Comparison of ENCODE assay signal across 31 cellular contexts in genomic region chr7:22598318-22598717, GRCh38.
"Had no signal": no experiment of that assay in that cellular context is flagged by ENCODE, and none has a peak within 500 bp of the region (broad histone marks: within the 10 kb centered on the region; RNA-seq: fewer than 3 reads in every experiment).

No MANE protein-coding gene starts in this region.

- DNase-seq: activated CD4-positive, alpha-beta T cell treated with anti-CD3 and anti-CD28 coated beads for 48 hours; activated CD4-positive, alpha-beta T cell treated with anti-CD3 and anti-CD28 coated beads, Interleukin-2, amount 50 U/mL, for 48 hours; activated CD8-positive, alpha-beta memory T cell treated with anti-CD3 and anti-CD28 coated beads for 24 hours; activated effector memory CD4-positive, alpha-beta T cell treated with Interleukin-2 at 50 U/mL for 16 hours; activated naive CD4-positive, alpha-beta T cell treated with Interleukin-2 at 50 U/mL for 16 hours; anterior cingulate cortex; body of pancreas; cerebellar nuclear complex; colonic mucosa; dorsolateral prefrontal cortex; effector memory CD4-positive, alpha-beta T cell; heart right ventricle; left cardiac atrium; left ventricle myocardium superior; naive B cell; occipital lobe; spleen; stimulated activated naive CD4-positive, alpha-beta T cell; T-helper 17 cell; tibial artery; upper lobe of right lung; WERI-Rb-1 had no signal

- H3K36me3 Mint-ChIP-seq: mesothelial cell of epicardium, neural progenitor cell had no signal

- H3K4me3 Mint-ChIP-seq: activated naive CD8-positive, alpha-beta T cell; mesothelial cell of epicardium; naive B cell; neural progenitor cell; T-helper 17 cell had no signal

- H3K4me3 ChIP-seq: body of pancreas, cardiac muscle cell, colonic mucosa, dorsolateral prefrontal cortex, heart right ventricle, neural progenitor cell, right atrium auricular region, spleen, suprapubic skin, tibial artery, upper lobe of right lung had no signal

- H3K4me1 ChIP-seq: body of pancreas, colonic mucosa had no signal

- H3K36me3 ChIP-seq: cardiac muscle cell, colonic mucosa, heart right ventricle, neural progenitor cell, right atrium auricular region, spleen, suprapubic skin, tibial artery, upper lobe of right lung, WERI-Rb-1 had no signal

- H3K9me3 Mint-ChIP-seq: neural progenitor cell had no signal

- H3K27ac Mint-ChIP-seq: activated naive CD8-positive, alpha-beta T cell; mesothelial cell of epicardium; neural progenitor cell; T-helper 17 cell had no signal

- H3K9me3 ChIP-seq: body of pancreas, colonic mucosa, heart right ventricle, right atrium auricular region, spleen, suprapubic skin, tibial artery, upper lobe of right lung had no signal

- H3K27me3 ChIP-seq: body of pancreas, cardiac muscle cell, colonic mucosa, dorsolateral prefrontal cortex, heart right ventricle, neural progenitor cell, right atrium auricular region, spleen, suprapubic skin, tibial artery, upper lobe of right lung had no signal

- ATAC-seq: activated CD4-positive, CD25-positive, alpha-beta regulatory T cell treated with anti-CD3 and anti-CD28 coated beads, Interleukin-2, amount 50 U/mL, for 24 hours; body of pancreas; esophagus mucosa; heart right ventricle; left cardiac atrium; left ventricle myocardium superior; T-helper 17 cell; upper lobe of right lung had no signal

- H3K4me2 ChIP-seq: neural progenitor cell had no signal

- H3K9ac ChIP-seq: neural progenitor cell had no signal

- FAIRE-seq: islet of Langerhans had no signal

- H3K27ac ChIP-seq: body of pancreas, cardiac muscle cell, colonic mucosa, dorsolateral prefrontal cortex, heart right ventricle, neural progenitor cell, right atrium auricular region, spleen, suprapubic skin, tibial artery, upper lobe of right lung, WERI-Rb-1 had no signal

- H3K4me1 Mint-ChIP-seq: T-helper 17 cell had no signal
